In genomic region chr10:52259428-52259812, GRCh38 we compare ENCODE assay signal across 27 cellular contexts. TPM values are rescaled to one million over a fixed set of nuclear protein-coding genes. Genes with fewer than 3 reads are reported as not detected.
"Had no signal": no experiment of that assay in that cellular context is flagged by ENCODE, and none has a peak within 500 bp of the region (broad histone marks: within the 10 kb centered on the region; RNA-seq: fewer than 3 reads in every experiment).

No MANE protein-coding gene starts in this region.

- H3K36me3 Mint-ChIP-seq: natural killer cell; stimulated activated naive B cell treated with anti-CD40 and anti-IgM and Interleukin-4, amounts not matched to agents 10 μg/mL and 1 μg/mL and 100 μg/mL, for 72 hours had no signal

- H3K36me3 ChIP-seq: colonic mucosa, gastroesophageal sphincter, heart right ventricle, lower lobe of right lung, ovary, spleen, thoracic aorta, tibial nerve, upper lobe of left lung had no signal

- H3K4me1 Mint-ChIP-seq: natural killer cell had no signal

- DNase-seq: colonic mucosa; effector CD8-positive, alpha-beta T cell; endodermal cell; foreskin fibroblast; heart right ventricle; hippocampal formation; left cardiac atrium; left lung; lower lobe of right lung; natural killer cell; occipital lobe; ovary; posterior cingulate gyrus; retina; spleen; stimulated activated CD4-positive, alpha-beta T cell treated with anti-CD3 and anti-CD28 coated beads, Interleukin-4, amount 100 ng/mL, for 4 hours; stimulated activated naive B cell treated with anti-CD40 and anti-IgM and Interleukin-4, amounts not matched to agents 10 μg/mL and 1 μg/mL and 100 μg/mL, for 72 hours; upper lobe of left lung had no signal

- H3K4me1 ChIP-seq: colonic mucosa, lower lobe of right lung, spleen, tibial nerve had no signal

- H3K27ac ChIP-seq: colonic mucosa, epithelial cell of prostate, gastroesophageal sphincter, left lung, lower lobe of right lung, ovary, skin epidermis, spleen, thoracic aorta, tibial nerve, upper lobe of left lung had no signal

- H3K4me3 Mint-ChIP-seq: dendritic cell treated with granulocyte-macrophage colony-stimulating factor and Interleukin-4, amounts not matched to agents 40 ng/mL and 50 ng/mL, for 4 days; endodermal cell; natural killer cell; stimulated activated naive B cell treated with anti-CD40 and anti-IgM and Interleukin-4, amounts not matched to agents 10 μg/mL and 1 μg/mL and 100 μg/mL, for 72 hours; stimulated activated naive CD8-positive, alpha-beta T cell treated with anti-CD3 and anti-CD28 coated beads, Interleukin-15, Interleukin-2, amounts not matched to agents 100 ng/mL and 50 ng/mL, for 24 hours had no signal

- H3K9me3 Mint-ChIP-seq: dendritic cell treated with granulocyte-macrophage colony-stimulating factor and Interleukin-4, amounts not matched to agents 40 ng/mL and 50 ng/mL, for 4 days; endodermal cell; natural killer cell; stimulated activated naive B cell treated with anti-CD40 and anti-IgM and Interleukin-4, amounts not matched to agents 10 μg/mL and 1 μg/mL and 100 μg/mL, for 72 hours; stimulated activated naive CD8-positive, alpha-beta T cell treated with anti-CD3 and anti-CD28 coated beads, Interleukin-15, Interleukin-2, amounts not matched to agents 100 ng/mL and 50 ng/mL, for 24 hours had no signal

- H3K9me3 ChIP-seq: colonic mucosa, gastroesophageal sphincter, heart right ventricle, left lung, lower lobe of right lung, ovary, spleen, thoracic aorta, tibial nerve, upper lobe of left lung had no signal

- H3K4me3 ChIP-seq: colonic mucosa, gastroesophageal sphincter, heart right ventricle, left lung, lower lobe of right lung, ovary, skin epidermis, spleen, thoracic aorta, tibial nerve, upper lobe of left lung had no signal

- H3K27me3 Mint-ChIP-seq: dendritic cell treated with granulocyte-macrophage colony-stimulating factor and Interleukin-4, amounts not matched to agents 40 ng/mL and 50 ng/mL, for 4 days; stimulated activated naive B cell treated with anti-CD40 and anti-IgM and Interleukin-4, amounts not matched to agents 10 μg/mL and 1 μg/mL and 100 μg/mL, for 72 hours; stimulated activated naive CD8-positive, alpha-beta T cell treated with anti-CD3 and anti-CD28 coated beads, Interleukin-15, Interleukin-2, amounts not matched to agents 100 ng/mL and 50 ng/mL, for 24 hours had no signal

- H3K27me3 ChIP-seq: colonic mucosa, gastroesophageal sphincter, heart right ventricle, left lung, ovary, spleen, tibial nerve, upper lobe of left lung had no signal

- H3K27ac Mint-ChIP-seq: dendritic cell treated with granulocyte-macrophage colony-stimulating factor and Interleukin-4, amounts not matched to agents 40 ng/mL and 50 ng/mL, for 4 days; endodermal cell; natural killer cell; stimulated activated naive B cell treated with anti-CD40 and anti-IgM and Interleukin-4, amounts not matched to agents 10 μg/mL and 1 μg/mL and 100 μg/mL, for 72 hours; stimulated activated naive CD8-positive, alpha-beta T cell treated with anti-CD3 and anti-CD28 coated beads, Interleukin-15, Interleukin-2, amounts not matched to agents 100 ng/mL and 50 ng/mL, for 24 hours had no signal

- ATAC-seq: esophagus mucosa; gastroesophageal sphincter; left lung; lower lobe of right lung; natural killer cell; sciatic nerve; stimulated activated naive B cell treated with anti-CD40 and anti-IgM and Interleukin-4, amounts not matched to agents 10 μg/mL and 1 μg/mL and 100 μg/mL, for 72 hours had no signal

RNA-seq across cellular contexts. Expression of gene DKK1, which starts 54.7 kb away (rescaled TPM):
- total RNA-seq: left cardiac atrium, natural killer cell had no signal
